ENCODE assay signal across 8 cellular contexts in genomic region chr1:85289207-85289847, GRCh38. TPM values are rescaled to one million over a fixed set of nuclear protein-coding genes. Genes with fewer than 3 reads are reported as not detected.
DNase-seq lines count a peak whose midpoint lies in the region; ATAC-seq and TF ChIP-seq lines count a peak whose summit lies in the region.

No MANE protein-coding gene starts in this region.

- no peaks in the 10 kb centered on the region for H3K27me3 ChIP-seq in HAP-1 (ENCODE audit: low read depth)

- DNase-seq in AG10803 (ENCODE audit: low read depth) (peak; percentile 83), RPMI7951 (ENCODE audit: low read depth) (peak; percentile 89), fibroblast of villous mesenchyme (ENCODE audit: low read depth) (peak; percentile 88), foreskin melanocyte (no peak), NCI-H748 (lab: John Stamatoyannopoulos, UW; ENCODE audit: unreplicated experiment) (no peak), HAP-1 (ENCODE audit: low spot score in 2 of 2) (no peak)

- H3K4me3 ChIP-seq in AG10803 (ENCODE audit: low read length): no peak overlapping the region
- no peak overlapping the region for H3K4me3 ChIP-seq in fibroblast of villous mesenchyme (ENCODE audit: low read depth, low read length)
- no peak overlapping the region for H3K4me3 ChIP-seq in HAP-1

- peak; percentile 25 for ATAC-seq in GM21529 (IDR thresholded peaks at IDR 0.05; ENCODE audit: unreplicated experiment)
- ATAC-seq in HG02623 (IDR thresholded peaks at IDR 0.05; ENCODE audit: unreplicated experiment): no peak

- H3K4me1 ChIP-seq in HAP-1: no peaks in the 10 kb centered on the region

- H3K36me3 ChIP-seq in HAP-1 (replicated peaks): no peaks in the 10 kb centered on the region

- in situ Hi-C loops in HAP-1 (cut with MboI; ENCODE audit: low sequenced_read_pairs): no loop called here

- TF ChIP-seq CTCF in AG10803 (conservative IDR thresholded peaks at IDR 0.05; ENCODE audit: low read length) (no peak), fibroblast of villous mesenchyme (IDR thresholded peaks at IDR 0.05; ENCODE audit: insufficient read depth, low read depth, low read length) (no peak)

- H3K9me3 ChIP-seq in HAP-1: no peaks in the 10 kb centered on the region

RNA-seq across cellular contexts. Expression of gene BCL10, which starts 12.9 kb away (rescaled TPM):
- total RNA-seq in RPMI7951 (2014; rRNA removed; shearing (Covaris generic)): 31.9 and 34.1 TPM in 2 replicates
- 23.2 and 36.7 TPM in 2 replicates for total RNA-seq in fibroblast of villous mesenchyme

RNA-seq across cellular contexts. Expression of gene C1orf52, which starts 29.9 kb away (rescaled TPM):
- total RNA-seq in RPMI7951 (2014; rRNA removed; shearing (Covaris generic)): 16.2 and 22.5 TPM in 2 replicates
- total RNA-seq in fibroblast of villous mesenchyme: 14.2 and 23.7 TPM in 2 replicates

Comparison
In these comparisons a context has a peak if more than half of its experiments do, and no peak if none do; other contexts are left out.
1. DNase-seq: peak in AG10803 (single experiment), RPMI7951 (single experiment) and fibroblast of villous mesenchyme (single experiment); none in foreskin melanocyte (single experiment), NCI-H748 (single experiment) and HAP-1 (0 of 2).